Comparison of ENCODE assay signal across 21 cellular contexts in the genomic region with DNA sequence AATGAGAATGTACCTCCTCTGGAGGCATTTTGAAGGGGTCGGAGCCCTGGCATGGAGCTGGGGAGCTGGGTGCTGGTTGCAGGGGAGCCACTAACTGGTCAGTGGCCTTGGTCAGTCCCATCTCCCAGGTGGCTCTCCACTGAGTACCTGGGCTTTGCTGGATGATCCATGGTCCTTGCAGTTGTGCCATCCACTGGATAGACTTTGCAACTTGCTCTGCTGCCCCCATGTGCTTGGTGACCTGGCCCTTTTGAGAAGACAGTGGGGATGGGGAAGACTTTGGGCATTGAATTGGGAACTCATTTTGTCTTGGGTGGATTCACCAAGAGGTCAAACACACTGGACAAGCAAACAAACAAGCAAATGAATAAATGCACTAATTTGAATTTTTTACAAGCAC.
DNase-seq lines count a peak whose midpoint lies in the region; ATAC-seq, FAIRE-seq and TF ChIP-seq lines count a peak whose summit lies in the region.
"Had no signal": no experiment of that assay in that cellular context is flagged by ENCODE, and none has a peak within 500 bp of the region (broad histone marks: within the 10 kb centered on the region; RNA-seq: fewer than 3 reads in every experiment).

No MANE protein-coding gene starts in this region.

- H2AFZ ChIP-seq in H1 (ENCODE audit: low read length) (no peak overlapping the region), neuronal stem cell (ENCODE audit: low read length) (no peak overlapping the region)

- H3K9me3 ChIP-seq in BE2C (peaks cover 72% of the 10 kb centered on the region), H1 (ENCODE audit: insufficient read depth in 2 of 2, low read depth in 1 of 2, low read length in 1 of 2) (no peaks in the 10 kb centered on the region), neuronal stem cell (replicated peaks in 1 of 2; ENCODE audit: control insufficient read depth in 2 of 2, insufficient read depth in 1 of 2, low read depth in 1 of 2, low read length in 2 of 2) (peaks cover 5 to 6% of the 10 kb centered on the region in 2 donors)
- H3K9me3 ChIP-seq: HAP-1 had no signal

- no peaks in the 10 kb centered on the region for H4K20me1 ChIP-seq in H1 (replicated peaks in 1 of 2; ENCODE audit: control insufficient read depth in 1 of 2, insufficient read depth in 2 of 2, low read length in 2 of 2)
- H4K20me1 ChIP-seq: BLaER1 had no signal

- H3K27ac ChIP-seq in H1 (ENCODE audit: low read depth, low read length) (no peak overlapping the region), neuronal stem cell (replicated peaks; ENCODE audit: low read length) (no peak overlapping the region)
- H3K27ac ChIP-seq: BLaER1, C4-2B had no signal

- H3K36me3 Mint-ChIP-seq in nephron (ENCODE audit: low read depth), result no peaks in the 10 kb centered on the region
- no peaks in the 10 kb centered on the region for H3K36me3 Mint-ChIP-seq in stimulated activated memory B cell treated with anti-CD40 and anti-IgM and Interleukin-4, amounts not matched to agents 10 μg/mL and 1 μg/mL and 100 μg/mL, for 72 hours
- H3K36me3 Mint-ChIP-seq: CD4-positive, CD25-positive, alpha-beta regulatory T cell; CD8-positive, alpha-beta T cell had no signal

- no peak for FAIRE-seq in H1 (lab: Jason Lieb, UNC)
- FAIRE-seq: G401.6, GM12892, H54 had no signal

- H3K9me3 Mint-ChIP-seq in nephron, result peaks cover 3% of the 10 kb centered on the region
- peaks cover 14% of the 10 kb centered on the region for H3K9me3 Mint-ChIP-seq in stimulated activated memory B cell treated with anti-CD40 and anti-IgM and Interleukin-4, amounts not matched to agents 10 μg/mL and 1 μg/mL and 100 μg/mL, for 72 hours

- ATAC-seq in GM19467 (IDR thresholded peaks at IDR 0.05; ENCODE audit: unreplicated experiment), result no peak
- ATAC-seq in stimulated activated memory B cell treated with anti-CD40 and anti-IgM and Interleukin-4, amounts not matched to agents 10 μg/mL and 1 μg/mL and 100 μg/mL, for 72 hours, result no peak
- ATAC-seq: CD8-positive, alpha-beta T cell; GM23338 had no signal

- no peak overlapping the region for H3K4me3 Mint-ChIP-seq in nephron
- H3K4me3 Mint-ChIP-seq in stimulated activated memory B cell treated with anti-CD40 and anti-IgM and Interleukin-4, amounts not matched to agents 10 μg/mL and 1 μg/mL and 100 μg/mL, for 72 hours, result no peak overlapping the region
- H3K4me3 Mint-ChIP-seq: CD4-positive, CD25-positive, alpha-beta regulatory T cell; CD8-positive, alpha-beta T cell; GM23338; HFFc6 had no signal

- no peak for TF ChIP-seq POLR2A in H1 (IDR thresholded peaks at IDR 0.05; ENCODE audit: control extremely low read depth in 1 of 2, low read depth in 2 of 2, low read length in 2 of 2)

- peaks cover 38% of the 10 kb centered on the region for H3K4me1 ChIP-seq in BE2C
- H3K4me1 ChIP-seq in H1 (replicated peaks in 1 of 4; ENCODE audit: control insufficient read depth in 3 of 4, insufficient read depth in 4 of 4, low read length in 3 of 4), result peaks cover 0 to 2% (median under 1%) of the 10 kb centered on the region in 4 experiments; a peak in 3 of 7 replicates
- H3K4me1 ChIP-seq in neuronal stem cell (ENCODE audit: control insufficient read depth in 2 of 2, insufficient read depth in 1 of 2, low read depth in 1 of 2, low read length in 2 of 2), result peaks cover 15 to 30% of the 10 kb centered on the region in 2 donors
- H3K4me1 ChIP-seq: BLaER1, Caco-2, HAP-1 had no signal

- H4K8ac ChIP-seq in H1 (ENCODE audit: extremely low read depth, insufficient read depth, low read length) (no peak overlapping the region), neuronal stem cell (ENCODE audit: low read depth, low read length) (no peak overlapping the region)

- H3K36me3 ChIP-seq in BE2C (peaks cover 15% of the 10 kb centered on the region), H1 (ENCODE audit: control insufficient read depth in 2 of 4, insufficient read depth in 4 of 4, low read length in 3 of 4) (no peaks in the 10 kb centered on the region), neuronal stem cell (replicated peaks in 1 of 2; ENCODE audit: control insufficient read depth in 2 of 2, insufficient read depth in 2 of 2, low read length in 2 of 2) (no peaks in the 10 kb centered on the region)
- H3K36me3 ChIP-seq: BLaER1, HAP-1 had no signal

- peak overlapping the region; percentile 47 to 80 (median 57) for H3K27ac Mint-ChIP-seq in nephron
- no peak overlapping the region for H3K27ac Mint-ChIP-seq in stimulated activated memory B cell treated with anti-CD40 and anti-IgM and Interleukin-4, amounts not matched to agents 10 μg/mL and 1 μg/mL and 100 μg/mL, for 72 hours
- H3K27ac Mint-ChIP-seq: CD4-positive, CD25-positive, alpha-beta regulatory T cell; CD8-positive, alpha-beta T cell; GM23338; HFFc6 had no signal

- TF ChIP-seq CTCF in BE2C (IDR thresholded peaks at IDR 0.05; ENCODE audit: low read depth, low read length), result no peak
- no peak for TF ChIP-seq CTCF in H1 (IDR thresholded peaks at IDR 0.05; ENCODE audit: control extremely low read depth in 1 of 3, insufficient read depth in 1 of 3, low read depth in 1 of 3, low read length in 3 of 3)
- TF ChIP-seq CTCF in nephron (IDR thresholded peaks at IDR 0.05; ENCODE audit: unreplicated experiment in 3 of 3), result no peak

- H2BK120ac ChIP-seq in H1 (replicated peaks; ENCODE audit: low read depth, low read length) (no peak overlapping the region), neuronal stem cell (ENCODE audit: low read depth, low read length) (no peak overlapping the region)

- CTCF ChIA-PET in H1 (lab: Charles Lee; ENCODE audit: partially characterized antibody), result interaction anchor here (2.2 kb wide), 1 partner anchor 11 kb away, joined by 7 read pairs; no protein-coding TSS in a partner anchor

- TF ChIP-seq RAD21 in H1 (IDR thresholded peaks at IDR 0.05 in 1 of 2, conservative IDR thresholded peaks at IDR 0.05 in 1 of 2; ENCODE audit: low read depth in 2 of 2, low read length in 2 of 2), result no peak

- H3K23me2 ChIP-seq in H1 (ENCODE audit: low read depth, low read length), result no peaks in the 10 kb centered on the region

- H3K79me2 ChIP-seq in H1 (ENCODE audit: control insufficient read depth in 1 of 2, insufficient read depth in 2 of 2, low read length in 2 of 2), result no peaks in the 10 kb centered on the region

- no peak overlapping the region for H4K91ac ChIP-seq in H1 (replicated peaks; ENCODE audit: insufficient read length, low read length)
- no peak overlapping the region for H4K91ac ChIP-seq in neuronal stem cell (ENCODE audit: low read depth, low read length, poor library complexity)

- H3K18ac ChIP-seq in H1 (ENCODE audit: extremely low read depth, low read length) (no peak overlapping the region), neuronal stem cell (ENCODE audit: low read length) (peak overlapping the region; percentile 69)

- H2AK5ac ChIP-seq in H1 (ENCODE audit: low read depth, low read length) (no peak overlapping the region; the same call in 1 of the 2 replicates), neuronal stem cell (ENCODE audit: low read depth, low read length) (no peak overlapping the region)

- no peak overlapping the region for H3K56ac ChIP-seq in H1 (replicated peaks; ENCODE audit: insufficient read length, low read depth, low read length)

- H3K4me1 Mint-ChIP-seq in nephron, result peaks cover 40% of the 10 kb centered on the region
- no peaks in the 10 kb centered on the region for H3K4me1 Mint-ChIP-seq in stimulated activated memory B cell treated with anti-CD40 and anti-IgM and Interleukin-4, amounts not matched to agents 10 μg/mL and 1 μg/mL and 100 μg/mL, for 72 hours
- H3K4me1 Mint-ChIP-seq: CD4-positive, CD25-positive, alpha-beta regulatory T cell had no signal

- DNase-seq in BE2C (peak; percentile 99), H1 (ENCODE audit: low read depth in 1 of 2, low spot score in 2 of 2) (no peak), neuronal stem cell (ENCODE audit: low spot score) (no peak), NCI-H69 (lab: John Stamatoyannopoulos, UW) (no peak), 8988T (no peak)
- DNase-seq: Caco-2; CD4-positive, CD25-positive, alpha-beta regulatory T cell; CD8-positive, alpha-beta T cell; DMS153; DND-41; HFFc6 had no signal

- H3K27me3 ChIP-seq in BE2C (no peaks in the 10 kb centered on the region), H1 (replicated peaks in 1 of 4; ENCODE audit: control insufficient read depth in 3 of 4, extremely low read depth in 1 of 4, insufficient read depth in 3 of 4, low read length in 3 of 4) (no peaks in the 10 kb centered on the region), neuronal stem cell (ENCODE audit: control insufficient read depth in 3 of 3, insufficient read depth in 3 of 3, low read depth in 1 of 3, low read length in 3 of 3) (no peaks in the 10 kb centered on the region)
- H3K27me3 ChIP-seq: BLaER1 had no signal

- H3K9ac ChIP-seq in H1 (replicated peaks in 1 of 4; ENCODE audit: extremely low read depth in 1 of 4, low read depth in 3 of 4, low read length in 3 of 4) (no peak overlapping the region), neuronal stem cell (ENCODE audit: low read depth, low read length, poor library complexity) (no peak overlapping the region)
- H3K9ac ChIP-seq: BLaER1 had no signal

- peaks cover 14% of the 10 kb centered on the region for H3K27me3 Mint-ChIP-seq in nephron (ENCODE audit: low read depth)
- H3K27me3 Mint-ChIP-seq in stimulated activated memory B cell treated with anti-CD40 and anti-IgM and Interleukin-4, amounts not matched to agents 10 μg/mL and 1 μg/mL and 100 μg/mL, for 72 hours, result no peaks in the 10 kb centered on the region
- H3K27me3 Mint-ChIP-seq: CD4-positive, CD25-positive, alpha-beta regulatory T cell had no signal

- H2BK15ac ChIP-seq in H1 (ENCODE audit: low read length), result 0 out of 2 replicates have a peak overlapping the region, but pooled peaks have one; percentile 40
- no peak overlapping the region for H2BK15ac ChIP-seq in neuronal stem cell (ENCODE audit: low read length)

- no peak overlapping the region for H3K4ac ChIP-seq in H1 (replicated peaks; ENCODE audit: insufficient read length, low read depth, low read length)
- no peak overlapping the region for H3K4ac ChIP-seq in neuronal stem cell (ENCODE audit: low read length)

- 79% methylated on average over 1 of the region's 1 CpG; no CpG with 5 or more reads in 1 of the 2 experiments for WGBS in H1 (ENCODE audit: extremely low coverage in 1 of 2, insufficient coverage in 1 of 2, insufficient read length in 1 of 2, insufficient replicate concordance in 2 of 2, low coverage in 1 of 2, low lambda C conversion rate in 2 of 2, missing lambda C conversion rate in 1 of 2), 2 experiments
- WGBS in neuronal stem cell (ENCODE audit: extremely low coverage in 2 of 2, insufficient read length in 2 of 2, insufficient replicate concordance in 1 of 2), 2 donors, result no CpG with 5 or more reads among the region's 1 CpG

- H3K79me1 ChIP-seq in H1 (ENCODE audit: low read depth, low read length) (no peaks in the 10 kb centered on the region; the same call in 1 of the 2 replicates), neuronal stem cell (ENCODE audit: low read depth, low read length) (no peaks in the 10 kb centered on the region)

- H3K4me2 ChIP-seq in H1 (ENCODE audit: insufficient read depth in 1 of 2, low read depth in 2 of 2, low read length in 2 of 2) (no peak overlapping the region), neuronal stem cell (ENCODE audit: insufficient read depth, low read length, poor library complexity, severe bottlenecking) (no peak overlapping the region)
- H3K4me2 ChIP-seq: BLaER1, GM23338 had no signal

- H3K23ac ChIP-seq in H1 (ENCODE audit: insufficient read length), result no peak overlapping the region
- no peak overlapping the region for H3K23ac ChIP-seq in neuronal stem cell (ENCODE audit: low read depth, low read length, poor library complexity)

- H2BK20ac ChIP-seq in H1 (ENCODE audit: low read length), result no peak overlapping the region

- TF ChIP-seq EP300 in H1 (IDR thresholded peaks at IDR 0.05; ENCODE audit: borderline replicate concordance in 1 of 2, low read depth in 2 of 2, low read length in 2 of 2), result no peak

- POLR2A ChIA-PET in H1 (lab: Charles Lee; ENCODE audit: partially characterized antibody), result no interaction called here

- H2BK12ac ChIP-seq in H1 (ENCODE audit: low read depth, low read length) (no peak overlapping the region), neuronal stem cell (ENCODE audit: low read length) (no peak overlapping the region)

- H3K14ac ChIP-seq in H1 (ENCODE audit: insufficient read length), result no peak overlapping the region
- H3K14ac ChIP-seq in neuronal stem cell (ENCODE audit: low read length), result no peak overlapping the region

- H4K5ac ChIP-seq in H1 (ENCODE audit: insufficient read length, low read depth, low read length), result no peak overlapping the region

- H2BK5ac ChIP-seq in H1 (ENCODE audit: low read depth, low read length) (no peak overlapping the region), neuronal stem cell (ENCODE audit: low read length) (no peak overlapping the region)

- no peak overlapping the region for H3K4me3 ChIP-seq in BE2C (ENCODE audit: low read depth, low read length)
- H3K4me3 ChIP-seq in H1 (ENCODE audit: extremely low read depth in 1 of 4, insufficient read depth in 2 of 4, low read depth in 3 of 4, low read length in 4 of 4), result no peak overlapping the region
- no peak overlapping the region for H3K4me3 ChIP-seq in neuronal stem cell (ENCODE audit: low read length in 2 of 2)
- H3K4me3 ChIP-seq: BLaER1, GM23338, HAP-1 had no signal
